Comparison of ENCODE assay signal across 8 cellular contexts in genomic region chr9:2125909-2126308, GRCh38.
A peak's percentile ranks its signal among the peaks of the same experiment; 100 is the strongest.
DNase-seq lines count a peak whose midpoint lies in the region; ATAC-seq and TF ChIP-seq lines count a peak whose summit lies in the region.

No MANE protein-coding gene starts in this region.

- TF ChIP-seq EP300 in suprapubic skin (IDR thresholded peaks at IDR 0.05): no peak

- no peaks in the 10 kb centered on the region for H3K4me1 ChIP-seq in DND-41 (ENCODE audit: insufficient read depth, low read length)
- peaks cover 40% of the 10 kb centered on the region for H3K4me1 ChIP-seq in suprapubic skin

- H3K27ac ChIP-seq in DND-41 (ENCODE audit: low read length) (no peak overlapping the region), suprapubic skin (peak overlapping the region; percentile 56)

- DNase-seq in DND-41 (no peak), MV-4-11 (lab: John Stamatoyannopoulos, UW) (peak; percentile 63), glomerular endothelial cell (ENCODE audit: extremely low read depth, low read depth, low spot score) (peak; percentile 10), suprapubic skin (ENCODE audit: low spot score in 2 of 2) (no peak), GOT3 (lab: John Stamatoyannopoulos, UW) (no peak), GDM1 (lab: John Stamatoyannopoulos, UW) (no peak)
- no peak for DNase-seq in activated CD4-positive, alpha-beta T cell treated with anti-CD3 and anti-CD28 coated beads for 48 hours

- H3K4me3 ChIP-seq in DND-41 (ENCODE audit: low read depth in 1 of 2, low read length in 2 of 2) (no peak overlapping the region), suprapubic skin (peak overlapping the region; percentile 9)

- H3K27me3 ChIP-seq in DND-41 (ENCODE audit: insufficient read depth, low read length, poor library complexity) (no peaks in the 10 kb centered on the region), suprapubic skin (no peaks in the 10 kb centered on the region)

- no peak overlapping the region for H2AFZ ChIP-seq in DND-41 (ENCODE audit: low read depth, low read length)

- H3K36me3 ChIP-seq in DND-41 (ENCODE audit: insufficient read depth, low read length) (peaks cover 63% of the 10 kb centered on the region), suprapubic skin (peaks cover 61% of the 10 kb centered on the region)

- peak; percentile 78 for ATAC-seq in DND-41 (ENCODE audit: insufficient read depth, low read depth)
- ATAC-seq in GM21423 (IDR thresholded peaks at IDR 0.05; ENCODE audit: unreplicated experiment): peak; percentile 97

- no peaks in the 10 kb centered on the region for H3K79me2 ChIP-seq in DND-41 (ENCODE audit: insufficient read depth, low read length)

- no peak overlapping the region for H3K4me2 ChIP-seq in DND-41 (ENCODE audit: insufficient read depth, low read length)

- no peak overlapping the region for H3K9ac ChIP-seq in DND-41 (ENCODE audit: low read depth, low read length)

- TF ChIP-seq CTCF in DND-41 (IDR thresholded peaks at IDR 0.05; ENCODE audit: borderline replicate concordance, extremely low read depth, low read length, poor library complexity, severe bottlenecking) (no peak), suprapubic skin (IDR thresholded peaks at IDR 0.05) (no peak)

- no peak for TF ChIP-seq POLR2A in suprapubic skin (IDR thresholded peaks at IDR 0.05)

- no peaks in the 10 kb centered on the region; the same call in none of the 2 replicates for H4K20me1 ChIP-seq in DND-41 (ENCODE audit: insufficient read depth, low read length)

- WGBS in suprapubic skin: 18% methylated on average over 3 of the region's 3 CpGs

- H3K9me3 ChIP-seq in DND-41 (ENCODE audit: insufficient read depth, low read length, severe bottlenecking) (no peaks in the 10 kb centered on the region), suprapubic skin (no peaks in the 10 kb centered on the region)

Comparison
In these comparisons a context has a peak if more than half of its experiments do, and no peak if none do; other contexts are left out.
1. DNase-seq: peak in MV-4-11 (single experiment) and glomerular endothelial cell (single experiment); none in DND-41 (single experiment), suprapubic skin (0 of 2), GOT3 (single experiment), activated CD4-positive, alpha-beta T cell treated with anti-CD3 and anti-CD28 coated beads for 48 hours (single experiment) and GDM1 (single experiment).